27 cellular contexts compared by ENCODE assay signal in the genomic region with DNA sequence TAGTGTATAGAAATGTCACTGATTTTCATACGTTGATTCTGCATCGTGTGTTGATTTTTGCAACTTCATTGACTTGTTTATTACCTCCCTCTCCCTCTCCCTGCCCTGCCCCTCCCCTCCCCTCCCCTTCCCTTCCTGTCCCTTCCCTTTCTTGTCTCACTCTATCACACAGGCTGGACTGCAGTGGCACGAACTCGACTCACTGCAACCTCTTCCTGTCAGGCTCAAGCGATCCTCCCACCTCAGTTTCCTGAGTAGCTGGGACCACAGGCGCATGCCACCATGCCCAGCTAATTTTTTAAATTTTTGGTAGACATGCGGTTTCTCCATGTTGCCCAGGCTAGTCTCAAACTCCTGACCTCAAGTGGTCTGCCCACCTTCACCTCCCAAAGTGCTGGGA. TPM values are rescaled to one million over a fixed set of nuclear protein-coding genes. Genes with fewer than 3 reads are reported as not detected.
"Had no signal": no experiment of that assay in that cellular context is flagged by ENCODE, and none has a peak within 500 bp of the region (broad histone marks: within the 10 kb centered on the region; RNA-seq: fewer than 3 reads in every experiment).

No MANE protein-coding gene starts in this region.

- DNase-seq: immature natural killer cell; kidney; left colon; left lung; lower lobe of right lung; mammary epithelial cell; mesenchymal stem cell; naive thymus-derived CD8-positive, alpha-beta T cell; pancreas; posterior cingulate gyrus; retina; right cardiac atrium; stimulated activated CD4-positive, alpha-beta T cell treated with anti-CD3 and anti-CD28 coated beads, Interleukin-12 subunit alpha, Interleukin-12 subunit beta, amount 100 ng/mL, for 4 hours; stimulated activated CD4-positive, alpha-beta T cell treated with anti-CD3 and anti-CD28 coated beads, Interleukin-15, amount 100 ng/mL, for 24 hours; stimulated activated CD4-positive, alpha-beta T cell treated with anti-CD3 and anti-CD28 coated beads, Interleukin-2, amount 100 ng/mL, for 24 hours; stimulated activated CD4-positive, alpha-beta T cell treated with anti-CD3 and anti-CD28 coated beads, Interleukin-4, amount 100 ng/mL, for 1 hour; stimulated activated naive B cell treated with anti-CD40 and anti-IgM and Interleukin-4, amounts not matched to agents 10 μg/mL and 1 μg/mL and 100 μg/mL, for 72 hours; stimulated activated naive CD8-positive, alpha-beta T cell treated with anti-CD3 and anti-CD28 coated beads, Interleukin-15, Interleukin-2, amounts not matched to agents 100 U/mL and 50 U/mL, for 24 hours; stomach; testis; thyroid gland; transverse colon; upper lobe of left lung had no signal

- H3K9me3 Mint-ChIP-seq: immature natural killer cell; naive thymus-derived CD8-positive, alpha-beta T cell had no signal

- H3K27ac Mint-ChIP-seq: naive thymus-derived CD8-positive, alpha-beta T cell; stimulated activated naive B cell treated with anti-CD40 and anti-IgM and Interleukin-4, amounts not matched to agents 10 μg/mL and 1 μg/mL and 100 μg/mL, for 72 hours had no signal

- H3K4me3 Mint-ChIP-seq: immature natural killer cell; naive thymus-derived CD8-positive, alpha-beta T cell; stimulated activated naive B cell treated with anti-CD40 and anti-IgM and Interleukin-4, amounts not matched to agents 10 μg/mL and 1 μg/mL and 100 μg/mL, for 72 hours had no signal

- ATAC-seq: left colon; left lung; lower lobe of right lung; naive thymus-derived CD8-positive, alpha-beta T cell; pancreas; right cardiac atrium; sciatic nerve; stimulated activated naive B cell treated with anti-CD40 and anti-IgM and Interleukin-4, amounts not matched to agents 10 μg/mL and 1 μg/mL and 100 μg/mL, for 72 hours; stimulated activated naive CD8-positive, alpha-beta T cell treated with anti-CD3 and anti-CD28 coated beads, Interleukin-15, Interleukin-2, amounts not matched to agents 100 U/mL and 50 U/mL, for 24 hours had no signal

- H3K36me3 ChIP-seq: left lung, lower lobe of right lung, pancreas, prostate gland, stomach, thyroid gland, transverse colon, upper lobe of left lung, vagina had no signal

- H3K4me1 ChIP-seq: pancreas, prostate gland, stomach, transverse colon, vagina had no signal

- H3K27ac ChIP-seq: left lung, lower lobe of right lung, pancreas, prostate gland, skin epidermis, stomach, testis, thyroid gland, transverse colon, upper lobe of left lung, vagina had no signal

- H3K9me3 ChIP-seq: left lung, lower lobe of right lung, pancreas, prostate gland, stomach, testis, thyroid gland, transverse colon, upper lobe of left lung, vagina had no signal

- H3K27me3 ChIP-seq: left lung, pancreas, testis, thyroid gland, transverse colon, upper lobe of left lung, vagina had no signal

- H3K4me3 ChIP-seq: left lung, lower lobe of right lung, pancreas, prostate gland, skin epidermis, stomach, testis, thyroid gland, transverse colon, upper lobe of left lung, vagina had no signal

- H3K36me3 Mint-ChIP-seq: immature natural killer cell; naive thymus-derived CD8-positive, alpha-beta T cell; stimulated activated naive B cell treated with anti-CD40 and anti-IgM and Interleukin-4, amounts not matched to agents 10 μg/mL and 1 μg/mL and 100 μg/mL, for 72 hours had no signal

RNA-seq across cellular contexts. Expression of a gene that starts 19.2 kb away (rescaled TPM):
- total RNA-seq: naive thymus-derived CD8-positive, alpha-beta T cell had no signal
